In genomic region chr3:42063886-42064285, GRCh38 we compare ENCODE assay signal across 10 cellular contexts. TPM values are rescaled to one million over a fixed set of nuclear protein-coding genes. Genes with fewer than 3 reads are reported as not detected.
DNase-seq lines count a peak whose midpoint lies in the region; ATAC-seq, FAIRE-seq and TF ChIP-seq lines count a peak whose summit lies in the region.
"Had no signal": no experiment of that assay in that cellular context is flagged by ENCODE, and none has a peak within 500 bp of the region (broad histone marks: within the 10 kb centered on the region; RNA-seq: fewer than 3 reads in every experiment).

No MANE protein-coding gene starts in this region.

- H3K36me3 ChIP-seq in keratinocyte (ENCODE audit: control insufficient read depth in 2 of 2, extremely low read depth in 1 of 2, insufficient read depth in 2 of 2, low read length in 2 of 2) (no peaks in the 10 kb centered on the region), transverse colon (no peaks in the 10 kb centered on the region)

- H2AFZ ChIP-seq in keratinocyte (ENCODE audit: control insufficient read depth, low read length): no peak overlapping the region

- H3K4me3 ChIP-seq in keratinocyte (ENCODE audit: control insufficient read depth in 2 of 3, extremely low read depth in 1 of 3, insufficient read depth in 2 of 3, low read depth in 1 of 3, low read length in 3 of 3) (no peak overlapping the region), transverse colon (no peak overlapping the region)

- no peak for ATAC-seq in activated naive CD8-positive, alpha-beta T cell treated with anti-CD3 and anti-CD28 coated beads, Interleukin-2, amount 50 U/mL, for 24 hours
- ATAC-seq in GM18868 (IDR thresholded peaks at IDR 0.05; ENCODE audit: unreplicated experiment): no peak

- H3K27me3 Mint-ChIP-seq in activated naive CD8-positive, alpha-beta T cell treated with anti-CD3 and anti-CD28 coated beads, Interleukin-2, amount 50 U/mL, for 24 hours: no peaks in the 10 kb centered on the region
- no peaks in the 10 kb centered on the region for H3K27me3 Mint-ChIP-seq in activated naive CD8-positive, alpha-beta T cell treated with anti-CD3 and anti-CD28 coated beads for 36 hours

- H3K27ac Mint-ChIP-seq in activated naive CD8-positive, alpha-beta T cell treated with anti-CD3 and anti-CD28 coated beads, Interleukin-2, amount 50 U/mL, for 24 hours: peak overlapping the region; percentile 15
- H3K27ac Mint-ChIP-seq in activated naive CD8-positive, alpha-beta T cell treated with anti-CD3 and anti-CD28 coated beads for 36 hours: no peak overlapping the region

- WGBS in transverse colon (ENCODE audit: low coverage in 1 of 2), 2 donors: 84 to 100% methylated on average over 2 to 7 of the region's 7 CpGs

- no peak overlapping the region for H3K4me3 Mint-ChIP-seq in activated naive CD8-positive, alpha-beta T cell treated with anti-CD3 and anti-CD28 coated beads, Interleukin-2, amount 50 U/mL, for 24 hours
- H3K4me3 Mint-ChIP-seq in activated naive CD8-positive, alpha-beta T cell treated with anti-CD3 and anti-CD28 coated beads for 36 hours: no peak overlapping the region

- peak overlapping the region; percentile 61 for H3K4me2 ChIP-seq in keratinocyte (ENCODE audit: control insufficient read depth, extremely low read depth, insufficient read depth, low read depth, low read length)

- peaks cover 35% of the 10 kb centered on the region for H3K4me1 Mint-ChIP-seq in activated naive CD8-positive, alpha-beta T cell treated with anti-CD3 and anti-CD28 coated beads, Interleukin-2, amount 50 U/mL, for 24 hours
- peaks cover 20% of the 10 kb centered on the region for H3K4me1 Mint-ChIP-seq in activated naive CD8-positive, alpha-beta T cell treated with anti-CD3 and anti-CD28 coated beads for 36 hours

- no peaks in the 10 kb centered on the region for H3K9me1 ChIP-seq in keratinocyte (ENCODE audit: control insufficient read depth, extremely low read depth, insufficient read depth, low read length)

- H4K20me1 ChIP-seq in keratinocyte (ENCODE audit: control insufficient read depth, extremely low read depth, insufficient read depth, low read length): no peaks in the 10 kb centered on the region

- intact Hi-C loops in transverse colon (cut with DNase I; ENCODE audit: low total_unique reads): no loop called here

- TF ChIP-seq EP300 in transverse colon (IDR thresholded peaks at IDR 0.05; ENCODE audit: low read depth): no peak

- H3K27me3 ChIP-seq in keratinocyte (ENCODE audit: control insufficient read depth, extremely low read depth, insufficient read depth, low read length) (no peaks in the 10 kb centered on the region), transverse colon (no peaks in the 10 kb centered on the region)

- FAIRE-seq in keratinocyte (lab: Jason Lieb, UNC): peak; percentile 69
- FAIRE-seq: GM18507 had no signal

- no peaks in the 10 kb centered on the region for H3K9me3 Mint-ChIP-seq in activated naive CD8-positive, alpha-beta T cell treated with anti-CD3 and anti-CD28 coated beads, Interleukin-2, amount 50 U/mL, for 24 hours
- no peaks in the 10 kb centered on the region for H3K9me3 Mint-ChIP-seq in activated naive CD8-positive, alpha-beta T cell treated with anti-CD3 and anti-CD28 coated beads for 36 hours

- peak overlapping the region; percentile 87 for H3K27ac ChIP-seq in keratinocyte (ENCODE audit: control insufficient read depth, insufficient read depth, low read length)
- peak overlapping the region; percentile 65 to 81 (median 76) for H3K27ac ChIP-seq in transverse colon

- peaks cover 56% of the 10 kb centered on the region for H3K4me1 ChIP-seq in keratinocyte (ENCODE audit: control insufficient read depth, extremely low read depth, insufficient read depth, low read length)
- H3K4me1 ChIP-seq in transverse colon: peaks cover 29 to 75% (median 47%) of the 10 kb centered on the region in 4 donors

- no peak for TF ChIP-seq POLR2A in transverse colon (IDR thresholded peaks at IDR 0.05)

- no peaks in the 10 kb centered on the region for H3K36me3 Mint-ChIP-seq in activated naive CD8-positive, alpha-beta T cell treated with anti-CD3 and anti-CD28 coated beads, Interleukin-2, amount 50 U/mL, for 24 hours (ENCODE audit: low read depth)
- no peaks in the 10 kb centered on the region for H3K36me3 Mint-ChIP-seq in activated naive CD8-positive, alpha-beta T cell treated with anti-CD3 and anti-CD28 coated beads for 36 hours

- DNase-seq in activated naive CD8-positive, alpha-beta T cell treated with anti-CD3 and anti-CD28 coated beads, Interleukin-2, amount 50 U/mL, for 24 hours: no peak
- no peak for DNase-seq in activated naive CD8-positive, alpha-beta T cell treated with anti-CD3 and anti-CD28 coated beads for 36 hours
- DNase-seq in astrocyte of the hippocampus (ENCODE audit: low read depth, low spot score): peak; percentile 22
- DNase-seq in keratinocyte (ENCODE audit: low read depth, low spot score): peak; percentile 90
- no peak for DNase-seq in transverse colon
- DNase-seq in NAMALWA (ENCODE audit: low spot score): no peak
- no peak for DNase-seq in NCI-H146 (lab: John Stamatoyannopoulos, UW)
- DNase-seq: NCI-H2107 had no signal

- TF ChIP-seq CTCF in keratinocyte (optimal IDR thresholded peaks at IDR 0.05 in 1 of 3, IDR thresholded peaks at IDR 0.05 in 1 of 3, conservative IDR thresholded peaks at IDR 0.05 in 1 of 3; ENCODE audit: extremely low read depth in 1 of 3, insufficient read depth in 2 of 3, low read length in 3 of 3) (no peak), transverse colon (IDR thresholded peaks at IDR 0.05) (no peak)

- dilution Hi-C loops in keratinocyte (cut with MboI; ENCODE audit: extremely low pct_ligation_motif_present, low sequenced_read_pairs): no loop called here

- in situ Hi-C loops in transverse colon (cut with MboI; ENCODE audit: low pct_ligation_motif_present in 1 of 4, low pct_unique_long_range_greater_than_20kb in 1 of 4, low sequenced_read_pairs in 3 of 4): no loop called here

- peaks cover 32% of the 10 kb centered on the region for H3K79me2 ChIP-seq in keratinocyte (ENCODE audit: control insufficient read depth, insufficient read depth, low read length)

- H3K9ac ChIP-seq in keratinocyte (ENCODE audit: control insufficient read depth, extremely low read depth, insufficient read depth, low read length): peak overlapping the region; percentile 76

- no peaks in the 10 kb centered on the region for H3K9me3 ChIP-seq in keratinocyte (ENCODE audit: control insufficient read depth, low read depth, low read length)
- H3K9me3 ChIP-seq in transverse colon: no peaks in the 10 kb centered on the region

RNA-seq across cellular contexts. Expression of gene TRAK1, which starts 27.3 kb away (rescaled TPM):
- total RNA-seq in activated naive CD8-positive, alpha-beta T cell treated with anti-CD3 and anti-CD28 coated beads for 36 hours: 10 to 100 TPM; 22.3 to 22.8 TPM
- polyA plus RNA-seq in keratinocyte: 58.2 to 63.7 TPM (median 62.8 TPM) in 3 replicates
- polyA plus RNA-seq in keratinocyte (2011; ENCODE audit: low read depth): 29.8 TPM
- 48.0 and 49.5 TPM in 2 replicates for polyA plus RNA-seq in keratinocyte (2011; cell fraction: cytosol; rRNA removed)
- polyA plus RNA-seq in keratinocyte (2011; cell fraction: nucleus; rRNA removed): 132 and 142 TPM in 2 replicates
- polyA plus RNA-seq in keratinocyte (2012; ENCODE audit: low replicate concordance): 29.8 and 46.9 TPM in 2 replicates
- 82.0 to 97.3 TPM (median 91.8 TPM) in 3 replicates for polyA minus RNA-seq in keratinocyte
- 84.2 TPM for polyA minus RNA-seq in keratinocyte (2011; cell fraction: cytosol; rRNA and poly(A)+ RNA removed)
- 83.0 and 146 TPM in 2 replicates for polyA minus RNA-seq in keratinocyte (2011; cell fraction: nucleus; rRNA and poly(A)+ RNA removed)
- 100 to 1,000 TPM in 3 of 4 donors, 10 to 100 TPM in 1; 91.7 to 247 (median 115) TPM for total RNA-seq in transverse colon

Comparison
In these comparisons a context has a peak if more than half of its experiments do, and no peak if none do; other contexts are left out.
1. DNase-seq: peak in astrocyte of the hippocampus (single experiment) and keratinocyte (single experiment); none in activated naive CD8-positive, alpha-beta T cell treated with anti-CD3 and anti-CD28 coated beads, Interleukin-2, amount 50 U/mL, for 24 hours (single experiment), activated naive CD8-positive, alpha-beta T cell treated with anti-CD3 and anti-CD28 coated beads for 36 hours (single experiment), transverse colon (single experiment), NAMALWA (single experiment) and NCI-H146 (single experiment).